In genomic region chr13:94454906-94455305, GRCh38 we compare ENCODE assay signal across 24 cellular contexts. TPM values are rescaled to one million over a fixed set of nuclear protein-coding genes. Genes with fewer than 3 reads are reported as not detected.
A peak's percentile ranks its signal among the peaks of the same experiment; 100 is the strongest.
DNase-seq lines count a peak whose midpoint lies in the region; ATAC-seq and TF ChIP-seq lines count a peak whose summit lies in the region.
"Had no signal": no experiment of that assay in that cellular context is flagged by ENCODE, and none has a peak within 500 bp of the region (broad histone marks: within the 10 kb centered on the region; RNA-seq: fewer than 3 reads in every experiment).

No MANE protein-coding gene starts in this region.

- no peak overlapping the region for H3K27ac ChIP-seq in gastroesophageal sphincter
- H3K27ac ChIP-seq: C4-2B, hepatocyte, HL-60, neutrophil, vagina had no signal

- no peaks in the 10 kb centered on the region for H3K36me3 Mint-ChIP-seq in activated T-cell treated with anti-CD3 and anti-CD28 coated beads, Interleukin-2, amount 50 U/mL, for 4 hours (ENCODE audit: insufficient read depth)
- H3K36me3 Mint-ChIP-seq in progenitor cell of endocrine pancreas (ENCODE audit: insufficient read depth): no peaks in the 10 kb centered on the region
- H3K36me3 Mint-ChIP-seq: IgD-negative memory B cell had no signal

- H3K36me3 ChIP-seq in gastroesophageal sphincter: no peaks in the 10 kb centered on the region
- H3K36me3 ChIP-seq: neutrophil, vagina had no signal

- H3K4me3 ChIP-seq in gastroesophageal sphincter (no peak overlapping the region), foreskin fibroblast (ENCODE audit: low read depth in 1 of 2, low read length in 2 of 2) (no peak overlapping the region)
- H3K4me3 ChIP-seq: hepatocyte, lung, vagina had no signal

- TF ChIP-seq CTCF in progenitor cell of endocrine pancreas (IDR thresholded peaks at IDR 0.05; ENCODE audit: unreplicated experiment): no peak
- no peak for TF ChIP-seq CTCF in gastroesophageal sphincter (IDR thresholded peaks at IDR 0.05)
- no peak for TF ChIP-seq CTCF in foreskin fibroblast (IDR thresholded peaks at IDR 0.05; ENCODE audit: low read depth, low read length)

- peak; percentile 73 to 81 for ATAC-seq in activated T-cell treated with anti-CD3 and anti-CD28 coated beads, Interleukin-2, amount 50 U/mL, for 4 hours
- ATAC-seq in gastroesophageal sphincter (no peak), HG02623 (IDR thresholded peaks at IDR 0.05; ENCODE audit: unreplicated experiment) (no peak)

- H3K9me3 Mint-ChIP-seq in activated T-cell treated with anti-CD3 and anti-CD28 coated beads, Interleukin-2, amount 50 U/mL, for 4 hours: no peaks in the 10 kb centered on the region
- no peaks in the 10 kb centered on the region for H3K9me3 Mint-ChIP-seq in progenitor cell of endocrine pancreas (ENCODE audit: low read depth)
- H3K9me3 Mint-ChIP-seq: activated CD4-positive, alpha-beta T cell treated with anti-CD3 and anti-CD28 coated beads, Interleukin-2, amount 10 ng/mL, durations not matched to agents 7 days and 5 days; activated T-cell treated with anti-CD3 and anti-CD28 coated beads, Interleukin-2, amount 50 U/mL, for 24 hours; HFFc6; IgD-negative memory B cell had no signal

- no peak for TF ChIP-seq POLR2A in gastroesophageal sphincter (IDR thresholded peaks at IDR 0.05)

- TF ChIP-seq EP300 in gastroesophageal sphincter (IDR thresholded peaks at IDR 0.05): no peak

- no peaks in the 10 kb centered on the region for H3K4me1 Mint-ChIP-seq in activated T-cell treated with anti-CD3 and anti-CD28 coated beads, Interleukin-2, amount 50 U/mL, for 4 hours (ENCODE audit: low read depth)
- peaks cover 9% of the 10 kb centered on the region for H3K4me1 Mint-ChIP-seq in progenitor cell of endocrine pancreas (ENCODE audit: low read depth)
- H3K4me1 Mint-ChIP-seq: activated CD4-positive, alpha-beta T cell treated with anti-CD3 and anti-CD28 coated beads, Interleukin-2, amount 10 ng/mL, durations not matched to agents 7 days and 5 days; IgD-negative memory B cell had no signal

- no peaks in the 10 kb centered on the region for H3K27me3 ChIP-seq in gastroesophageal sphincter
- H3K27me3 ChIP-seq: hepatocyte, vagina had no signal

- H3K4me1 ChIP-seq in gastroesophageal sphincter: no peaks in the 10 kb centered on the region
- H3K4me1 ChIP-seq: vagina had no signal

- peaks cover 2% of the 10 kb centered on the region for H3K27me3 Mint-ChIP-seq in activated T-cell treated with anti-CD3 and anti-CD28 coated beads, Interleukin-2, amount 50 U/mL, for 4 hours (ENCODE audit: low read depth)
- peaks cover 3% of the 10 kb centered on the region for H3K27me3 Mint-ChIP-seq in progenitor cell of endocrine pancreas
- H3K27me3 Mint-ChIP-seq: activated CD4-positive, alpha-beta T cell treated with anti-CD3 and anti-CD28 coated beads, Interleukin-2, amount 10 ng/mL, durations not matched to agents 7 days and 5 days; activated T-cell treated with anti-CD3 and anti-CD28 coated beads, Interleukin-2, amount 50 U/mL, for 24 hours; IgD-negative memory B cell had no signal

- H3K4me3 Mint-ChIP-seq in activated T-cell treated with anti-CD3 and anti-CD28 coated beads, Interleukin-2, amount 50 U/mL, for 4 hours: no peak overlapping the region
- no peak overlapping the region for H3K4me3 Mint-ChIP-seq in progenitor cell of endocrine pancreas (ENCODE audit: low read depth)
- H3K4me3 Mint-ChIP-seq: activated CD4-positive, alpha-beta T cell treated with anti-CD3 and anti-CD28 coated beads, Interleukin-2, amount 10 ng/mL, durations not matched to agents 7 days and 5 days; activated T-cell treated with anti-CD3 and anti-CD28 coated beads, Interleukin-2, amount 50 U/mL, for 24 hours; HFFc6; IgD-negative memory B cell had no signal

- 69 to 90% methylated on average over 2 of the region's 2 CpGs for WGBS in gastroesophageal sphincter (ENCODE audit: low coverage in 1 of 2), 2 donors

- H3K27ac Mint-ChIP-seq in progenitor cell of endocrine pancreas: peak overlapping the region; percentile 19
- H3K27ac Mint-ChIP-seq: activated CD4-positive, alpha-beta T cell treated with anti-CD3 and anti-CD28 coated beads, Interleukin-2, amount 10 ng/mL, durations not matched to agents 7 days and 5 days; activated T-cell treated with anti-CD3 and anti-CD28 coated beads, Interleukin-2, amount 50 U/mL, for 24 hours; HFFc6; IgD-negative memory B cell had no signal

- no peak for DNase-seq in activated T-cell treated with anti-CD3 and anti-CD28 coated beads, Interleukin-2, amount 50 U/mL, for 4 hours
- no peak for DNase-seq in activated T-cell treated with anti-CD3 and anti-CD28 coated beads, Interleukin-2, amount 50 U/mL, for 1 hour
- DNase-seq in ELR (ENCODE audit: low read depth) (peak; percentile 42), RPMI7951 (ENCODE audit: low read depth) (peak; percentile 1), progenitor cell of endocrine pancreas (ENCODE audit: low spot score, unreplicated experiment) (no peak), foreskin fibroblast (no peak)
- DNase-seq: activated CD4-positive, alpha-beta T cell treated with anti-CD3 and anti-CD28 coated beads, Interleukin-2, amount 10 ng/mL, durations not matched to agents 7 days and 5 days; activated T-cell treated with anti-CD3 and anti-CD28 coated beads, Interleukin-2, amount 50 U/mL, for 24 hours; cortex of kidney; HFFc6; kidney; NCI-H1694 treated with DMSO at 0.1 percent for 48 hours; NCI-H748 treated with DMSO at 0.1 percent for 48 hours; Right ventricle myocardium superior had no signal

- no peaks in the 10 kb centered on the region for H3K9me3 ChIP-seq in gastroesophageal sphincter
- H3K9me3 ChIP-seq: neutrophil, vagina had no signal

RNA-seq across cellular contexts. Expression of gene DCT, which starts 24.6 kb away (rescaled TPM):
- total RNA-seq in activated T-cell treated with anti-CD3 and anti-CD28 coated beads, Interleukin-2, amount 50 U/mL, for 4 hours: not detected
- total RNA-seq in RPMI7951 (2014; rRNA removed; shearing (Covaris generic)): under 0.01 TPM in 1 of 2 replicates, not detected in the other
- total RNA-seq in progenitor cell of endocrine pancreas (0.20 TPM in 1 of 2 replicates, not detected in the other), gastroesophageal sphincter (under 1 TPM; 0.13 to 0.31 (median 0.21) TPM)
- total RNA-seq: hepatocyte, HFFc6, pulmonary artery endothelial cell, vagina had no signal

Comparison
In these comparisons a context has a peak if more than half of its experiments do, and no peak if none do; other contexts are left out.
1. ATAC-seq: peak in activated T-cell treated with anti-CD3 and anti-CD28 coated beads, Interleukin-2, amount 50 U/mL, for 4 hours (2 of 2); none in gastroesophageal sphincter (single experiment) and HG02623 (single experiment).
2. DNase-seq: peak in ELR (single experiment) and RPMI7951 (single experiment); none in activated T-cell treated with anti-CD3 and anti-CD28 coated beads, Interleukin-2, amount 50 U/mL, for 4 hours (single experiment), activated T-cell treated with anti-CD3 and anti-CD28 coated beads, Interleukin-2, amount 50 U/mL, for 1 hour (single experiment), progenitor cell of endocrine pancreas (single experiment) and foreskin fibroblast (0 of 2).